ENCODE assay signal across 17 cellular contexts in the genomic region with DNA sequence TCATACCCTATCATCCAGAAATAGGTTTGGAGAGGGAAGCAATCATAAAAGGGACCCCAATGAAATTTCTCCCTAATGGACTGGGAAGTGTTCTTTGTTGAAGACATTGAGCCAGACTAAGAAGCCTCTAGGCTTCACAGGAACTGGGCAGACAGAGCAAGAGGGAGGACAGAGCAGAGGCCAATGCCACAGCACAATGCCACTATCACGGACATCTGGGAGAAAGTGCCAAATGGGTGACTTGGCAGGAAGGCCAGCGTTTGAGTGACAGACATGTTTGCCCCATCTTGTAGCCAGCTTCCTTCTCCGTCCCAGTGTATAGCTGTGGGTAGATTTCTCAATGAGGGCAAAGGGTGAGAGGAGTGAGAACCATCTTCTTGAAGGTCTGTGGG. TPM values are rescaled to one million over a fixed set of nuclear protein-coding genes. Genes with fewer than 3 reads are reported as not detected.
DNase-seq lines count a peak whose midpoint lies in the region; TF ChIP-seq lines count a peak whose summit lies in the region.
"Not testable (repeated sequence)": the region's sequence is repeated elsewhere in the genome, so short reads cannot be mapped to it uniquely, and the experiment has no call there.
"Had no signal": no experiment of that assay in that cellular context is flagged by ENCODE, and none has a peak within 500 bp of the region (broad histone marks: within the 10 kb centered on the region; RNA-seq: fewer than 3 reads in every experiment).

No MANE protein-coding gene starts in this region.

- peaks cover 95 to 97% of the 10 kb centered on the region in 2 experiments for H3K9me3 Mint-ChIP-seq in H9

- H3K36me3 Mint-ChIP-seq in H9 (ENCODE audit: insufficient read depth in 1 of 3, low read depth in 3 of 3) = peaks cover 46 to 74% (median 49%) of the 10 kb centered on the region in 3 experiments

- H3K27ac ChIP-seq in H9 (ENCODE audit: insufficient read length, low read depth, low read length); coronary artery; osteoblast (ENCODE audit: low read depth, low read length); sigmoid colon; vagina: not testable (repeated sequence)

- H2BK5ac ChIP-seq in H9 (ENCODE audit: insufficient read length, low read length) = not testable (repeated sequence)

- not testable (repeated sequence) for H3K14ac ChIP-seq in H9 (ENCODE audit: insufficient read depth, low read length)

- not testable (repeated sequence) for H3K9ac ChIP-seq in H9 (ENCODE audit: extremely low read depth, insufficient read length, low read length)

- not testable (repeated sequence) for H3K4me1 ChIP-seq in H9 (ENCODE audit: insufficient read depth, low read length); osteoblast (ENCODE audit: insufficient read depth, low read length); sigmoid colon; vagina

- intact Hi-C loops in sigmoid colon (cut with DNase I); vagina (cut with DNase I): not testable (repeated sequence)

- not testable (repeated sequence) for H3K27ac Mint-ChIP-seq in H9

- TF ChIP-seq POLR2A in sigmoid colon (IDR thresholded peaks at IDR 0.05); vagina (IDR thresholded peaks at IDR 0.05): not testable (repeated sequence)

- H2BK120ac ChIP-seq in H9 (ENCODE audit: low read depth, low read length, poor library complexity, severe bottlenecking) = not testable (repeated sequence)

- H2AK5ac ChIP-seq in H9 (ENCODE audit: insufficient read length, low read length) = not testable (repeated sequence)

- H3K9me3 ChIP-seq in H9 (ENCODE audit: control insufficient read depth, low read depth, low read length) = peaks cover 76% of the 10 kb centered on the region
- not testable (repeated sequence) for H3K9me3 ChIP-seq in osteoblast (ENCODE audit: low read depth, low read length); sigmoid colon; vagina

- H4K91ac ChIP-seq in H9 (ENCODE audit: insufficient read length, low read depth, low read length) = not testable (repeated sequence)

- H3K4me3 Mint-ChIP-seq in H9 = not testable (repeated sequence)

- not testable (repeated sequence) for H3K79me2 ChIP-seq in H9 (ENCODE audit: insufficient read depth, low read length); osteoblast (ENCODE audit: insufficient read depth, low read length)

- not testable (repeated sequence) for H3T11ph ChIP-seq in H9 (ENCODE audit: low read length)

- H3K36me3 ChIP-seq in osteoblast (ENCODE audit: insufficient read depth, low read length); sigmoid colon; vagina: not testable (repeated sequence)

- H3K23me2 ChIP-seq in H9 (ENCODE audit: insufficient read length, low read depth, low read length, poor library complexity, severe bottlenecking) = not testable (repeated sequence)

- H3K4me2 ChIP-seq in H9 (ENCODE audit: insufficient read depth, insufficient read length, low read length); osteoblast (ENCODE audit: insufficient read depth, low read length): not testable (repeated sequence)

- H3K79me1 ChIP-seq in H9 (ENCODE audit: insufficient read depth, low read depth, low read length, poor library complexity, severe bottlenecking) = not testable (repeated sequence)

- H4K5ac ChIP-seq in H9 (ENCODE audit: insufficient read length, low read depth, low read length) = not testable (repeated sequence)

- not testable (repeated sequence) for H3K4me1 Mint-ChIP-seq in H9

- H3K23ac ChIP-seq in H9 (ENCODE audit: insufficient read length, low read depth, low read length) = not testable (repeated sequence)

- not testable (repeated sequence) for H4K8ac ChIP-seq in H9 (replicated peaks; ENCODE audit: insufficient read length, low read depth, low read length)

- not testable (repeated sequence) for TF ChIP-seq CTCF in H9 (conservative IDR thresholded peaks at IDR 0.05); coronary artery (IDR thresholded peaks at IDR 0.05); osteoblast (IDR thresholded peaks at IDR 0.05; ENCODE audit: extremely low read depth, low read depth, low read length); sigmoid colon (IDR thresholded peaks at IDR 0.05); vagina (IDR thresholded peaks at IDR 0.05)

- not testable (repeated sequence) for H2BK20ac ChIP-seq in H9 (ENCODE audit: low read depth, low read length, poor library complexity, severe bottlenecking)

- H3K4me3 ChIP-seq in coronary artery; osteoblast (ENCODE audit: insufficient read depth, low read length); sigmoid colon; vagina: not testable (repeated sequence)

- H2BK15ac ChIP-seq in H9 (ENCODE audit: low read depth, low read length) = not testable (repeated sequence)

- not testable (repeated sequence) for H2BK12ac ChIP-seq in H9 (ENCODE audit: insufficient read length, low read depth, low read length)

- H3K4ac ChIP-seq in H9 (ENCODE audit: low read depth, low read length) = not testable (repeated sequence)

- not testable (repeated sequence) for H3K18ac ChIP-seq in H9 (ENCODE audit: insufficient read length, low read depth, low read length)

- not testable (repeated sequence) for TF ChIP-seq EP300 in sigmoid colon (IDR thresholded peaks at IDR 0.05)

- H3K56ac ChIP-seq in H9 (ENCODE audit: insufficient read length, low read depth, low read length) = not testable (repeated sequence)

- H4K20me1 ChIP-seq in H9 (ENCODE audit: control insufficient read depth, insufficient read depth, insufficient read length); osteoblast (ENCODE audit: insufficient read depth, low read length): not testable (repeated sequence)

- WGBS in H9 (ENCODE audit: extremely low coverage, insufficient read length, low lambda C conversion rate) = no CpG with 5 or more reads among the region's 3 CpGs
- WGBS in sigmoid colon, 2 donors = 91 to 93% methylated on average over 3 of the region's 3 CpGs

- not testable (repeated sequence) for H3K27me3 ChIP-seq in H9 (ENCODE audit: insufficient read depth, low read length); osteoblast (ENCODE audit: insufficient read depth, low read length); sigmoid colon; vagina

- not testable (repeated sequence) for H2AFZ ChIP-seq in H9 (ENCODE audit: low read length); osteoblast (ENCODE audit: low read length)

- DNase-seq in H9 (peak; percentile 8), coronary artery (ENCODE audit: low spot score) (peak; percentile 40), islet precursor cell (peak; percentile 40), osteoblast (ENCODE audit: insufficient read length, low spot score, missing footprints) (peak; percentile 21), sigmoid colon (peak; percentile 18), vagina (ENCODE audit: extremely low spot score in 2 of 2) (peak; percentile 29 to 82)
- peak; percentile 2 for DNase-seq in activated T-cell treated with anti-CD3 and anti-CD28 coated beads, Interleukin-2, amount 50 U/mL, for 1 hour

- peaks cover 15% of the 10 kb centered on the region for H3K27me3 Mint-ChIP-seq in H9 (ENCODE audit: low read depth)

RNA-seq across cellular contexts. Expression of gene KCNJ18, which starts 16.6 kb away (rescaled TPM):
- total RNA-seq in H9 (2021) = not detected in 2 replicates
- total RNA-seq in osteoblast = not detected in 2 replicates
- under 1 TPM in 1 of 4 donors, not detected in 3; 0.54 TPM for total RNA-seq in sigmoid colon
- polyA plus RNA-seq in sigmoid colon = not detected
- total RNA-seq in vagina = not detected
- total RNA-seq: A172; A673; CD4-positive, alpha-beta T cell; CD8-positive, alpha-beta memory T cell; GM12878; GM23248; H1; H7 had no signal
- polyA plus RNA-seq: BJ; CD14-positive monocyte; CD8-positive, alpha-beta memory T cell; GM12878; GM23248; H1 had no signal

Comparison
In these comparisons a context has a peak if more than half of its experiments do, and no peak if none do; other contexts are left out.
1. DNase-seq: peak in every context shown above with its lines; median percentile 56 in vagina; 40 in coronary artery; 40 in islet precursor cell; 21 in osteoblast; 18 in sigmoid colon; 8 in H9; 2 in activated T-cell treated with anti-CD3 and anti-CD28 coated beads, Interleukin-2, amount 50 U/mL, for 1 hour.